ENCODE assay signal across 35 cellular contexts in genomic region chr7:5035276-5035675, GRCh38. TPM values are rescaled to one million over a fixed set of nuclear protein-coding genes. Genes with fewer than 3 reads are reported as not detected.
DNase-seq lines count a peak whose midpoint lies in the region; ATAC-seq and TF ChIP-seq lines count a peak whose summit lies in the region.
"Had no signal": no experiment of that assay in that cellular context is flagged by ENCODE, and none has a peak within 500 bp of the region (broad histone marks: within the 10 kb centered on the region; RNA-seq: fewer than 3 reads in every experiment).

No MANE protein-coding gene starts in this region.

- TF ChIP-seq CTCF in neural progenitor cell (IDR thresholded peaks at IDR 0.05) (no peak), osteocyte (IDR thresholded peaks at IDR 0.05) (no peak), H9 (conservative IDR thresholded peaks at IDR 0.05) (no peak)

- no peak overlapping the region for H3K4me3 ChIP-seq in neural progenitor cell
- H3K4me3 ChIP-seq in trophoblast cell (ENCODE audit: low read depth, low read length): no peak overlapping the region
- H3K4me3 ChIP-seq: A549; BLaER1; BLaER1 treated with 17β-estradiol and CSF1 and Interleukin-3, amounts not matched to agents 10 nM and 100 nM had no signal

- ATAC-seq in activated naive CD4-positive, alpha-beta T cell treated with anti-CD3 and anti-CD28 coated beads, Interleukin-2, amount 50 U/mL, for 72 hours: no peak
- ATAC-seq: A549; CD8-positive, alpha-beta T cell had no signal

- WGBS in H9 (ENCODE audit: extremely low coverage, insufficient read length, low lambda C conversion rate): no CpG with 5 or more reads among the region's 9 CpGs
- no CpG with 5 or more reads among the region's 9 CpGs for WGBS in trophoblast cell (ENCODE audit: extremely low coverage, insufficient coverage, insufficient read length)

- no peak overlapping the region for H4K8ac ChIP-seq in H9 (replicated peaks; ENCODE audit: insufficient read length, low read depth, low read length)
- H4K8ac ChIP-seq in trophoblast cell (ENCODE audit: low read depth, low read length): no peak overlapping the region

- no peak overlapping the region for H2BK15ac ChIP-seq in H9 (ENCODE audit: low read depth, low read length)

- H3K9me3 ChIP-seq in neural progenitor cell (ENCODE audit: low read depth) (no peaks in the 10 kb centered on the region), H9 (ENCODE audit: control insufficient read depth, low read depth, low read length) (no peaks in the 10 kb centered on the region), trophoblast cell (ENCODE audit: insufficient read depth, low read depth, low read length) (peaks cover 2% of the 10 kb centered on the region)
- H3K9me3 ChIP-seq: A549; BE2C; BLaER1; BLaER1 treated with 17β-estradiol and CSF1 and Interleukin-3, amounts not matched to agents 10 nM and 100 nM; Caco-2 had no signal

- H4K5ac ChIP-seq in H9 (ENCODE audit: insufficient read length, low read depth, low read length): no peak overlapping the region

- H3K27ac Mint-ChIP-seq in activated naive CD4-positive, alpha-beta T cell treated with anti-CD3 and anti-CD28 coated beads, Interleukin-2, amount 50 U/mL, for 72 hours: peak overlapping the region; percentile 61 to 66
- H3K27ac Mint-ChIP-seq in activated naive CD4-positive, alpha-beta T cell treated with anti-CD3 and anti-CD28 coated beads, Interleukin-2, amount 10 ng/mL, durations not matched to agents 7 days and 5 days: no peak overlapping the region
- H3K27ac Mint-ChIP-seq in neural progenitor cell (no peak overlapping the region), osteocyte (ENCODE audit: unreplicated experiment) (no peak overlapping the region), H9 (no peak overlapping the region)
- H3K27ac Mint-ChIP-seq: B cell; CD14-positive monocyte; CD4-positive, alpha-beta T cell; CD8-positive, alpha-beta memory T cell; CD8-positive, alpha-beta T cell had no signal

- H3K14ac ChIP-seq in H9 (ENCODE audit: insufficient read depth, low read length) (no peak overlapping the region), trophoblast cell (ENCODE audit: low read length) (no peak overlapping the region)

- no peaks in the 10 kb centered on the region for H3K27me3 Mint-ChIP-seq in activated naive CD4-positive, alpha-beta T cell treated with anti-CD3 and anti-CD28 coated beads, Interleukin-2, amount 10 ng/mL, durations not matched to agents 7 days and 5 days
- H3K27me3 Mint-ChIP-seq in neural progenitor cell (ENCODE audit: insufficient read depth, low read depth) (peaks cover 2% of the 10 kb centered on the region), osteocyte (ENCODE audit: unreplicated experiment) (no peaks in the 10 kb centered on the region), H9 (ENCODE audit: low read depth) (peaks cover 34% of the 10 kb centered on the region)
- H3K27me3 Mint-ChIP-seq: B cell; CD4-positive, alpha-beta memory T cell; CD4-positive, alpha-beta T cell; CD4-positive, CD25-positive, alpha-beta regulatory T cell had no signal

- H3T11ph ChIP-seq in H9 (ENCODE audit: low read length): no peak overlapping the region

- no peak for DNase-seq in activated naive CD4-positive, alpha-beta T cell treated with anti-CD3 and anti-CD28 coated beads, Interleukin-2, amount 50 U/mL, for 72 hours (ENCODE audit: low spot score in 2 of 2)
- no peak for DNase-seq in activated naive CD4-positive, alpha-beta T cell treated with anti-CD3 and anti-CD28 coated beads, Interleukin-2, amount 10 ng/mL, durations not matched to agents 7 days and 5 days
- peak; percentile 78 for DNase-seq in mesenteric fat pad (ENCODE audit: low spot score)
- no peak for DNase-seq in neural progenitor cell (ENCODE audit: low spot score)
- peak; percentile 69 for DNase-seq in osteocyte (ENCODE audit: extremely low spot score, unreplicated experiment)
- DNase-seq in H9: no peak
- DNase-seq in SHP77 (lab: John Stamatoyannopoulos, UW): no peak
- no peak for DNase-seq in trophoblast cell
- DNase-seq: 8988T; ACHN; AML-193; BE2C; C1 segment of cervical spinal cord; Caco-2; Calu3; CD4-positive, alpha-beta memory T cell; CD4-positive, alpha-beta T cell; CD4-positive, CD25-positive, alpha-beta regulatory T cell; CD8-positive, alpha-beta memory T cell; CD8-positive, alpha-beta T cell; COR-L47; DMS 273 treated with DMSO at 0.1 percent for 48 hours; DMS153; DMS53; DMS79; DMS79 treated with DMSO at 0.1 percent for 48 hours; DND-41; EL had no signal

- no peak overlapping the region for H2AK5ac ChIP-seq in H9 (ENCODE audit: insufficient read length, low read length)
- H2AK5ac ChIP-seq in trophoblast cell (ENCODE audit: low read length): no peak overlapping the region

- H3K4me1 Mint-ChIP-seq in activated naive CD4-positive, alpha-beta T cell treated with anti-CD3 and anti-CD28 coated beads, Interleukin-2, amount 10 ng/mL, durations not matched to agents 7 days and 5 days: peaks cover 1% of the 10 kb centered on the region
- no peaks in the 10 kb centered on the region for H3K4me1 Mint-ChIP-seq in neural progenitor cell
- no peaks in the 10 kb centered on the region for H3K4me1 Mint-ChIP-seq in osteocyte (ENCODE audit: unreplicated experiment)
- H3K4me1 Mint-ChIP-seq in H9: no peaks in the 10 kb centered on the region
- H3K4me1 Mint-ChIP-seq: B cell; CD14-positive monocyte; CD8-positive, alpha-beta memory T cell had no signal

- no peak overlapping the region for H4K91ac ChIP-seq in H9 (ENCODE audit: insufficient read length, low read depth, low read length)
- no peak overlapping the region for H4K91ac ChIP-seq in trophoblast cell (ENCODE audit: low read depth, low read length)

- H3K9ac ChIP-seq in neural progenitor cell: no peak overlapping the region
- H3K9ac ChIP-seq in H9 (ENCODE audit: extremely low read depth, insufficient read length, low read length): no peak overlapping the region
- H3K9ac ChIP-seq in trophoblast cell (ENCODE audit: low read length): no peak overlapping the region
- H3K9ac ChIP-seq: BLaER1; BLaER1 treated with 17β-estradiol and CSF1 and Interleukin-3, amounts not matched to agents 10 nM and 100 nM had no signal

- H3K79me2 ChIP-seq in neural progenitor cell (ENCODE audit: low read depth): no peaks in the 10 kb centered on the region
- H3K79me2 ChIP-seq in H9 (ENCODE audit: insufficient read depth, low read length): no peaks in the 10 kb centered on the region
- no peaks in the 10 kb centered on the region for H3K79me2 ChIP-seq in trophoblast cell (ENCODE audit: control insufficient read depth, insufficient read depth, low read length, poor library complexity)

- no peak overlapping the region for H3K4me3 Mint-ChIP-seq in activated naive CD4-positive, alpha-beta T cell treated with anti-CD3 and anti-CD28 coated beads, Interleukin-2, amount 10 ng/mL, durations not matched to agents 7 days and 5 days
- H3K4me3 Mint-ChIP-seq in neural progenitor cell: peak overlapping the region; percentile 9
- H3K4me3 Mint-ChIP-seq in osteocyte (ENCODE audit: unreplicated experiment): no peak overlapping the region
- no peak overlapping the region for H3K4me3 Mint-ChIP-seq in H9
- H3K4me3 Mint-ChIP-seq: B cell; CD14-positive monocyte; CD4-positive, alpha-beta memory T cell; CD4-positive, alpha-beta T cell; CD4-positive, CD25-positive, alpha-beta regulatory T cell; CD8-positive, alpha-beta T cell had no signal

- H3F3A ChIP-seq in neural progenitor cell (ENCODE audit: low read depth): no peaks in the 10 kb centered on the region

- H2BK12ac ChIP-seq in H9 (ENCODE audit: insufficient read length, low read depth, low read length) (no peak overlapping the region), trophoblast cell (ENCODE audit: low read length) (no peak overlapping the region)

- H2BK120ac ChIP-seq in H9 (ENCODE audit: low read depth, low read length, poor library complexity, severe bottlenecking): no peak overlapping the region
- no peak overlapping the region for H2BK120ac ChIP-seq in trophoblast cell (ENCODE audit: insufficient read depth, low read length, poor library complexity)

- no peak overlapping the region for H3K56ac ChIP-seq in H9 (ENCODE audit: insufficient read length, low read depth, low read length)

- no peak overlapping the region for H2BK5ac ChIP-seq in H9 (ENCODE audit: insufficient read length, low read length)
- H2BK5ac ChIP-seq in trophoblast cell (ENCODE audit: low read depth, low read length, poor library complexity): no peak overlapping the region

- H3K18ac ChIP-seq in H9 (ENCODE audit: insufficient read length, low read depth, low read length) (no peak overlapping the region), trophoblast cell (ENCODE audit: low read length) (no peak overlapping the region)

- no peaks in the 10 kb centered on the region for H4K20me1 ChIP-seq in neural progenitor cell (ENCODE audit: low read depth)
- no peaks in the 10 kb centered on the region for H4K20me1 ChIP-seq in H9 (ENCODE audit: control insufficient read depth, insufficient read depth, insufficient read length)
- H4K20me1 ChIP-seq: BLaER1; BLaER1 treated with 17β-estradiol and CSF1 and Interleukin-3, amounts not matched to agents 10 nM and 100 nM had no signal

- H3K36me3 Mint-ChIP-seq in activated naive CD4-positive, alpha-beta T cell treated with anti-CD3 and anti-CD28 coated beads, Interleukin-2, amount 50 U/mL, for 72 hours: no peaks in the 10 kb centered on the region
- H3K36me3 Mint-ChIP-seq in activated naive CD4-positive, alpha-beta T cell treated with anti-CD3 and anti-CD28 coated beads, Interleukin-2, amount 10 ng/mL, durations not matched to agents 7 days and 5 days: no peaks in the 10 kb centered on the region
- H3K36me3 Mint-ChIP-seq in neural progenitor cell: no peaks in the 10 kb centered on the region
- peaks cover 3% of the 10 kb centered on the region for H3K36me3 Mint-ChIP-seq in osteocyte (ENCODE audit: unreplicated experiment)
- H3K36me3 Mint-ChIP-seq in H9 (ENCODE audit: insufficient read depth in 1 of 3, low read depth in 3 of 3): no peaks in the 10 kb centered on the region; a peak in 1 of 7 replicates
- H3K36me3 Mint-ChIP-seq: CD14-positive monocyte had no signal

- no peak overlapping the region for H2BK20ac ChIP-seq in H9 (ENCODE audit: low read depth, low read length, poor library complexity, severe bottlenecking)

- H3K27me3 ChIP-seq in neural progenitor cell (no peaks in the 10 kb centered on the region), H9 (ENCODE audit: insufficient read depth, low read length) (no peaks in the 10 kb centered on the region), trophoblast cell (ENCODE audit: insufficient read depth, low read length) (no peaks in the 10 kb centered on the region)
- H3K27me3 ChIP-seq: BE2C; BLaER1; BLaER1 treated with 17β-estradiol and CSF1 and Interleukin-3, amounts not matched to agents 10 nM and 100 nM had no signal

- H3K4me2 ChIP-seq in neural progenitor cell (no peak overlapping the region), H9 (ENCODE audit: insufficient read depth, insufficient read length, low read length) (no peak overlapping the region), trophoblast cell (ENCODE audit: low read length) (no peak overlapping the region)
- H3K4me2 ChIP-seq: A549; BLaER1; BLaER1 treated with 17β-estradiol and CSF1 and Interleukin-3, amounts not matched to agents 10 nM and 100 nM had no signal

- no peak overlapping the region for H4K12ac ChIP-seq in trophoblast cell (ENCODE audit: low read depth, low read length)

- H3K36me3 ChIP-seq in neural progenitor cell (no peaks in the 10 kb centered on the region), trophoblast cell (ENCODE audit: control insufficient read depth in 1 of 2, insufficient read depth in 2 of 2, low read length in 2 of 2) (no peaks in the 10 kb centered on the region)
- H3K36me3 ChIP-seq: BE2C had no signal

- no peak overlapping the region for H3K4ac ChIP-seq in H9 (ENCODE audit: low read depth, low read length)
- H3K4ac ChIP-seq in trophoblast cell (ENCODE audit: low read depth, low read length): no peak overlapping the region

- CTCF ChIA-PET in activated naive CD4-positive, alpha-beta T cell treated with anti-CD3 and anti-CD28 coated beads, Interleukin-2, amount 10 ng/mL, durations not matched to agents 7 days and 5 days (lab: Charles Lee): no interaction called here

- H3K79me1 ChIP-seq in H9 (ENCODE audit: insufficient read depth, low read depth, low read length, poor library complexity, severe bottlenecking) (no peaks in the 10 kb centered on the region), trophoblast cell (ENCODE audit: low read length) (no peaks in the 10 kb centered on the region)

- no peaks in the 10 kb centered on the region for H3K23me2 ChIP-seq in H9 (ENCODE audit: insufficient read length, low read depth, low read length, poor library complexity, severe bottlenecking)

- H3K9me3 Mint-ChIP-seq in activated naive CD4-positive, alpha-beta T cell treated with anti-CD3 and anti-CD28 coated beads, Interleukin-2, amount 50 U/mL, for 72 hours: no peaks in the 10 kb centered on the region
- no peaks in the 10 kb centered on the region for H3K9me3 Mint-ChIP-seq in activated naive CD4-positive, alpha-beta T cell treated with anti-CD3 and anti-CD28 coated beads, Interleukin-2, amount 10 ng/mL, durations not matched to agents 7 days and 5 days
- H3K9me3 Mint-ChIP-seq in neural progenitor cell (no peaks in the 10 kb centered on the region), osteocyte (ENCODE audit: unreplicated experiment) (no peaks in the 10 kb centered on the region), H9 (no peaks in the 10 kb centered on the region)
- H3K9me3 Mint-ChIP-seq: CD4-positive, alpha-beta memory T cell; CD4-positive, alpha-beta T cell; CD4-positive, CD25-positive, alpha-beta regulatory T cell; CD8-positive, alpha-beta memory T cell; CD8-positive, alpha-beta T cell had no signal

- H3K4me1 ChIP-seq in neural progenitor cell (no peaks in the 10 kb centered on the region), H9 (ENCODE audit: insufficient read depth, low read length) (no peaks in the 10 kb centered on the region), trophoblast cell (ENCODE audit: control insufficient read depth in 1 of 2, insufficient read depth in 2 of 2, low read length in 2 of 2) (no peaks in the 10 kb centered on the region)
- H3K4me1 ChIP-seq: A549; BE2C; BLaER1; BLaER1 treated with 17β-estradiol and CSF1 and Interleukin-3, amounts not matched to agents 10 nM and 100 nM; Caco-2 had no signal

- H2AFZ ChIP-seq in neural progenitor cell (replicated peaks): no peak overlapping the region
- H2AFZ ChIP-seq in H9 (ENCODE audit: low read length): no peak overlapping the region
- H2AFZ ChIP-seq in trophoblast cell (ENCODE audit: insufficient read depth, low read length, poor library complexity): no peak overlapping the region

- H3K27ac ChIP-seq in neural progenitor cell: no peak overlapping the region
- H3K27ac ChIP-seq in H9 (ENCODE audit: insufficient read length, low read depth, low read length): no peak overlapping the region
- H3K27ac ChIP-seq in trophoblast cell (ENCODE audit: low read depth, low read length): no peak overlapping the region
- H3K27ac ChIP-seq: 22Rv1; A549; BLaER1; BLaER1 treated with 17β-estradiol and CSF1 and Interleukin-3, amounts not matched to agents 10 nM and 100 nM; C4-2B had no signal

- no peak overlapping the region for H3K23ac ChIP-seq in H9 (ENCODE audit: insufficient read length, low read depth, low read length)
- H3K23ac ChIP-seq in trophoblast cell (ENCODE audit: low read length): no peak overlapping the region

RNA-seq across cellular contexts. Expression of gene RBAK, which starts 10.4 kb away (rescaled TPM):
- 10 to 100 TPM; 10.1 to 15.3 TPM for total RNA-seq in activated naive CD4-positive, alpha-beta T cell treated with anti-CD3 and anti-CD28 coated beads, Interleukin-2, amount 50 U/mL, for 72 hours
- total RNA-seq in mesenteric fat pad (9.8 TPM), neural progenitor cell (ENCODE audit: low replicate concordance) (14.8 and 24.5 TPM in 2 replicates), osteocyte (13.0 and 13.6 TPM in 2 replicates), H9 (2021) (18.5 TPM in 2 replicates)
- 5.7 and 6.0 TPM in 2 replicates for polyA plus RNA-seq in trophoblast cell (2013)

Comparison
In these comparisons a context has a peak if more than half of its experiments do, and no peak if none do; other contexts are left out.
1. H3K27ac Mint-ChIP-seq: peak in activated naive CD4-positive, alpha-beta T cell treated with anti-CD3 and anti-CD28 coated beads, Interleukin-2, amount 50 U/mL, for 72 hours (2 of 2); none in activated naive CD4-positive, alpha-beta T cell treated with anti-CD3 and anti-CD28 coated beads, Interleukin-2, amount 10 ng/mL, durations not matched to agents 7 days and 5 days (single experiment), neural progenitor cell (single experiment), osteocyte (single experiment) and H9 (0 of 3).
2. DNase-seq: peak in mesenteric fat pad (single experiment) and osteocyte (single experiment); none in activated naive CD4-positive, alpha-beta T cell treated with anti-CD3 and anti-CD28 coated beads, Interleukin-2, amount 50 U/mL, for 72 hours (0 of 2), activated naive CD4-positive, alpha-beta T cell treated with anti-CD3 and anti-CD28 coated beads, Interleukin-2, amount 10 ng/mL, durations not matched to agents 7 days and 5 days (single experiment), neural progenitor cell (single experiment), H9 (single experiment), SHP77 (0 of 2) and trophoblast cell (0 of 2).